15 cellular contexts compared by ENCODE assay signal in genomic region chr2:104702451-104702850, GRCh38.
DNase-seq lines count a peak whose midpoint lies in the region; ATAC-seq and TF ChIP-seq lines count a peak whose summit lies in the region.
"Had no signal": no experiment of that assay in that cellular context is flagged by ENCODE, and none has a peak within 500 bp of the region (broad histone marks: within the 10 kb centered on the region; RNA-seq: fewer than 3 reads in every experiment).

No MANE protein-coding gene starts in this region.

- no peaks in the 10 kb centered on the region for H3K9me3 ChIP-seq in mesodermal cell (ENCODE audit: control insufficient read depth, low read length)
- H3K9me3 ChIP-seq: Caco-2, uterus had no signal

- H3K4me3 ChIP-seq in astrocyte of the spinal cord (ENCODE audit: low read depth, low read length), result no peak overlapping the region
- H3K4me3 ChIP-seq in mesodermal cell (ENCODE audit: extremely low read depth, insufficient read depth, low read length, poor library complexity, severe bottlenecking), result no peak overlapping the region
- H3K4me3 ChIP-seq: K562, uterus had no signal

- no peak for TF ChIP-seq CTCF in astrocyte of the spinal cord (IDR thresholded peaks at IDR 0.05; ENCODE audit: low read depth, low read length)

- DNase-seq in COR-L47 (lab: John Stamatoyannopoulos, UW) (peak; percentile 51), NCI-H1930 (lab: John Stamatoyannopoulos, UW) (peak; percentile 11 to 52), astrocyte of the spinal cord (ENCODE audit: low read depth, low spot score) (peak; percentile 29), NCI-H446 treated with DMSO at 0.1 percent for 48 hours (lab: John Stamatoyannopoulos, UW) (no peak), left lobe of liver (ENCODE audit: low spot score) (no peak)
- DNase-seq: Caco-2; NCI-H1436; posterior cingulate gyrus; stimulated activated naive CD4-positive, alpha-beta T cell treated with Interleukin-2 at 50 U/mL for 16 hours; uterus had no signal

- H3K4me1 ChIP-seq in mesodermal cell (ENCODE audit: control insufficient read depth, insufficient read depth, low read length, poor library complexity, severe bottlenecking), result peaks cover 14% of the 10 kb centered on the region
- H3K4me1 ChIP-seq: Caco-2, uterus had no signal

- WGBS in mesodermal cell (ENCODE audit: insufficient coverage in 2 of 2), 2 experiments, result 88 to 90% methylated on average over 4 to 5 of the region's 6 CpGs

- H3K27ac ChIP-seq in mesodermal cell (ENCODE audit: low read depth, low read length, severe bottlenecking), result peak overlapping the region; percentile 26
- H3K27ac ChIP-seq: uterus had no signal

- ATAC-seq in GM18519 (IDR thresholded peaks at IDR 0.05; ENCODE audit: low FRiP score, unreplicated experiment), result no peak
- no peak for ATAC-seq in left lobe of liver
- ATAC-seq in GM18498 (IDR thresholded peaks at IDR 0.05; ENCODE audit: unreplicated experiment), result no peak
- ATAC-seq: esophagus mucosa, K562 had no signal

- in situ Hi-C loops in astrocyte of the spinal cord (cut with HindIII; ENCODE audit: low sequenced_read_pairs), result no loop called here

- H3K36me3 ChIP-seq in mesodermal cell (ENCODE audit: control insufficient read depth, insufficient read depth, low read length), result no peaks in the 10 kb centered on the region
- H3K36me3 ChIP-seq: uterus had no signal

Comparison
In these comparisons a context has a peak if more than half of its experiments do, and no peak if none do; other contexts are left out.
1. DNase-seq: peak in COR-L47 (single experiment), NCI-H1930 (2 of 2) and astrocyte of the spinal cord (single experiment); none in NCI-H446 treated with DMSO at 0.1 percent for 48 hours (single experiment) and left lobe of liver (single experiment).